Comparison of ENCODE assay signal across 1 cellular context in the genomic region with DNA sequence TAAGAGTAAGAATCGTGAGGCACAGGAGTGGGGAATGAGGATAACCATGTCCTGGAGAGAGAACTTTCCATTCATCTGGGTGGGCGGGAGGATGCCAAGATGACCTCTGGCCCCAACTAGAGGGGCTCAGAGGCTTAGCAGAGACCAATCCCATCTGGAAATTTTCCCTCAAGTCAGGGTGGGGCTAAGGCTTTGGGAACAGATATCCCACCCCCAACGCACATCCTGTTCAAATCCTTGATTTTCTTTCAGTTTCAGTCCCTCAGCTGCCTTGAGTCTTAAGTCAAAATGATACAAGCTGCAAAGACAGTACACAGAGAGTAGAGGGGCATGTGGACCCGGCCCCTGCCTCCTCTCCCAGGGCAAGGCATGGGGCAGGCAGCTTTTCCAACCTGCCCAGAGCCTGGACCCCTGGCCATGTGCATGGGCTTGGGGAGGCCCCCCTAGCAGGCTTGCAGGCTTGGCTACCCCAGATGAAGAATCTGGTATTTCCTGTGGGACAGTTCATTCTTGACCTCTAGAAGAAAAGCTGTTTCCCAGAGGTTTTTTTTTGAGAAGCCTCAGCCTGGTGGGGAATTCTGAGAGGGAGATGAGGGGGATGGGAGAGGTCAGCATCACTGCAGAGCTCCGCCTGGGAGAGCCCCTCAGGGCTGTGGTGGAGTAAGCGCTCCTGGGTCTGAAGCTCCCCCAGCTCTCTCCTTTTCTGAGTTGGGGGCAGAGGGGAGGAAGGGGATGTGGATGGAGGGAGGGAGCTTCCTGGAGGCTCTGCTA.
TF ChIP-seq lines count a peak whose summit lies in the region.

No MANE protein-coding gene starts in this region.

TF ChIP-seq in SK-N-SH, 30 proteins besides CTCF, POLR2A, EP300 and RAD21 (continued from another document):
- TF ChIP-seq FOXM1 (IDR thresholded peaks at IDR 0.05; ENCODE audit: low read depth) = no peak
- no peak for TF ChIP-seq TCF12 (IDR thresholded peaks at IDR 0.05)
- TF ChIP-seq FOSL2 (IDR thresholded peaks at IDR 0.05; ENCODE audit: borderline replicate concordance, low read depth) = no peak
- no peak for TF ChIP-seq MXI1 (IDR thresholded peaks at IDR 0.05; ENCODE audit: low read depth, low read length)
- no peak for TF ChIP-seq FOXJ3 (CRISPR knock-in tag; IDR thresholded peaks at IDR 0.05)
- no peak for TF ChIP-seq EZH2phosphoT487 (IDR thresholded peaks at IDR 0.05; ENCODE audit: borderline replicate concordance, low read depth)
- TF ChIP-seq RFX5 (IDR thresholded peaks at IDR 0.05; ENCODE audit: low read length) = no peak
- no peak for TF ChIP-seq ELF1 (IDR thresholded peaks at IDR 0.05)
- TF ChIP-seq TEAD4 (IDR thresholded peaks at IDR 0.05; ENCODE audit: borderline replicate concordance, insufficient read depth) = no peak
- TF ChIP-seq SMC3 (IDR thresholded peaks at IDR 0.05; ENCODE audit: low read depth, low read length) = no peak
- TF ChIP-seq, protein P1, sequence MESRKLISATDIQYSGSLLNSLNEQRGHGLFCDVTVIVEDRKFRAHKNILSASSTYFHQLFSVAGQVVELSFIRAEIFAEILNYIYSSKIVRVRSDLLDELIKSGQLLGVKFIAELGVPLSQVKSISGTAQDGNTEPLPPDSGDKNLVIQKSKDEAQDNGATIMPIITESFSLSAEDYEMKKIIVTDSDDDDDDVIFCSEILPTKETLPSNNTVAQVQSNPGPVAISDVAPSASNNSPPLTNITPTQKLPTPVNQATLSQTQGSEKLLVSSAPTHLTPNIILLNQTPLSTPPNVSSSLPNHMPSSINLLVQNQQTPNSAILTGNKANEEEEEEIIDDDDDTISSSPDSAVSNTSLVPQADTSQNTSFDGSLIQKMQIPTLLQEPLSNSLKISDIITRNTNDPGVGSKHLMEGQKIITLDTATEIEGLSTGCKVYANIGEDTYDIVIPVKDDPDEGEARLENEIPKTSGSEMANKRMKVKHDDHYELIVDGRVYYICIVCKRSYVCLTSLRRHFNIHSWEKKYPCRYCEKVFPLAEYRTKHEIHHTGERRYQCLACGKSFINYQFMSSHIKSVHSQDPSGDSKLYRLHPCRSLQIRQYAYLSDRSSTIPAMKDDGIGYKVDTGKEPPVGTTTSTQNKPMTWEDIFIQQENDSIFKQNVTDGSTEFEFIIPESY (IDR thresholded peaks at IDR 0.05; ENCODE audit: borderline replicate concordance, low read depth) = no peak
- no peak for TF ChIP-seq GABPA (IDR thresholded peaks at IDR 0.05; ENCODE audit: low read depth)
- TF ChIP-seq, protein P2, sequence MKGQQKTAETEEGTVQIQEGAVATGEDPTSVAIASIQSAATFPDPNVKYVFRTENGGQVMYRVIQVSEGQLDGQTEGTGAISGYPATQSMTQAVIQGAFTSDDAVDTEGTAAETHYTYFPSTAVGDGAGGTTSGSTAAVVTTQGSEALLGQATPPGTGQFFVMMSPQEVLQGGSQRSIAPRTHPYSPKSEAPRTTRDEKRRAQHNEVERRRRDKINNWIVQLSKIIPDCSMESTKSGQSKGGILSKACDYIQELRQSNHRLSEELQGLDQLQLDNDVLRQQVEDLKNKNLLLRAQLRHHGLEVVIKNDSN (IDR thresholded peaks at IDR 0.05; ENCODE audit: borderline replicate concordance, low read depth) = no peak
